Comparison of ENCODE assay signal across 20 cellular contexts in genomic region chr12:75508159-75508558, GRCh38. TPM values are rescaled to one million over a fixed set of nuclear protein-coding genes. Genes with fewer than 3 reads are reported as not detected.
A peak's percentile ranks its signal among the peaks of the same experiment; 100 is the strongest.
DNase-seq lines count a peak whose midpoint lies in the region; ATAC-seq and TF ChIP-seq lines count a peak whose summit lies in the region.
"Had no signal": no experiment of that assay in that cellular context is flagged by ENCODE, and none has a peak within 500 bp of the region (broad histone marks: within the 10 kb centered on the region; RNA-seq: fewer than 3 reads in every experiment).

No MANE protein-coding gene starts in this region.

- H3K4me3 ChIP-seq in lower leg skin (ENCODE audit: low read depth, poor library complexity, severe bottlenecking), result no peak overlapping the region
- no peak overlapping the region for H3K4me3 ChIP-seq in right atrium auricular region
- H3K4me3 ChIP-seq: HAP-1, Peyer's patch, SJSA1, skin epidermis, suprapubic skin had no signal

- H3K4me1 Mint-ChIP-seq in activated CD8-positive, alpha-beta memory T cell treated with anti-CD3 and anti-CD28 coated beads, Interleukin-2, amount 10 ng/mL, durations not matched to agents 7 days and 5 days, result peaks cover 42% of the 10 kb centered on the region
- H3K4me1 Mint-ChIP-seq in HFFc6 (ENCODE audit: low read depth), result peaks cover 53% of the 10 kb centered on the region
- H3K4me1 Mint-ChIP-seq in activated naive CD8-positive, alpha-beta T cell treated with anti-CD3 and anti-CD28 coated beads, Interleukin-2, amount 50 U/mL, for 24 hours, result peaks cover 39% of the 10 kb centered on the region

- H3K27me3 Mint-ChIP-seq in activated CD8-positive, alpha-beta memory T cell treated with anti-CD3 and anti-CD28 coated beads, Interleukin-2, amount 10 ng/mL, durations not matched to agents 7 days and 5 days, result no peaks in the 10 kb centered on the region
- no peaks in the 10 kb centered on the region for H3K27me3 Mint-ChIP-seq in HFFc6 (ENCODE audit: insufficient read depth)
- H3K27me3 Mint-ChIP-seq in activated naive CD8-positive, alpha-beta T cell treated with anti-CD3 and anti-CD28 coated beads, Interleukin-2, amount 50 U/mL, for 24 hours, result no peaks in the 10 kb centered on the region

- peaks cover 31% of the 10 kb centered on the region for H3K36me3 Mint-ChIP-seq in activated CD8-positive, alpha-beta memory T cell treated with anti-CD3 and anti-CD28 coated beads, Interleukin-2, amount 10 ng/mL, durations not matched to agents 7 days and 5 days
- H3K36me3 Mint-ChIP-seq in HFFc6 (ENCODE audit: low read depth), result peaks cover 17% of the 10 kb centered on the region
- H3K36me3 Mint-ChIP-seq in activated naive CD8-positive, alpha-beta T cell treated with anti-CD3 and anti-CD28 coated beads, Interleukin-2, amount 50 U/mL, for 24 hours (ENCODE audit: low read depth), result peaks cover 43% of the 10 kb centered on the region

- peaks cover 0 to 23% of the 10 kb centered on the region in 2 donors for H3K4me1 ChIP-seq in right atrium auricular region

- TF ChIP-seq CTCF in HFFc6 (IDR thresholded peaks at IDR 0.05) (no peak), lower leg skin (IDR thresholded peaks at IDR 0.05) (no peak), right atrium auricular region (IDR thresholded peaks at IDR 0.05) (no peak)

- no peak overlapping the region for H3K27ac ChIP-seq in right atrium auricular region
- H3K27ac ChIP-seq: foreskin keratinocyte, Peyer's patch, SJSA1, skin epidermis, suprapubic skin had no signal

- ATAC-seq in activated CD8-positive, alpha-beta memory T cell treated with anti-CD3 and anti-CD28 coated beads, Interleukin-2, amount 10 ng/mL, durations not matched to agents 7 days and 5 days, result no peak
- no peak for ATAC-seq in activated naive CD8-positive, alpha-beta T cell treated with anti-CD3 and anti-CD28 coated beads, Interleukin-2, amount 50 U/mL, for 24 hours
- ATAC-seq in sciatic nerve, result peak; percentile 33
- ATAC-seq: foreskin keratinocyte, left colon had no signal

- H3K27me3 ChIP-seq in right atrium auricular region, result no peaks in the 10 kb centered on the region
- H3K27me3 ChIP-seq: foreskin keratinocyte, Peyer's patch, SJSA1, suprapubic skin had no signal

- no peak for DNase-seq in activated CD8-positive, alpha-beta memory T cell treated with anti-CD3 and anti-CD28 coated beads, Interleukin-2, amount 10 ng/mL, durations not matched to agents 7 days and 5 days
- no peak for DNase-seq in activated CD8-positive, alpha-beta memory T cell treated with anti-CD3 and anti-CD28 coated beads, Interleukin-2, amount 50 U/mL, for 48 hours
- DNase-seq in HFFc6, result no peak
- DNase-seq in activated naive CD8-positive, alpha-beta T cell treated with anti-CD3 and anti-CD28 coated beads, Interleukin-2, amount 50 U/mL, for 24 hours, result no peak
- DNase-seq in sciatic nerve (ENCODE audit: low spot score), result no peak
- DNase-seq in lower leg skin (ENCODE audit: low spot score in 2 of 2), result no peak
- no peak for DNase-seq in foreskin melanocyte
- DNase-seq in right atrium auricular region (ENCODE audit: low spot score), result no peak
- DNase-seq: activated CD4-positive, CD25-positive, alpha-beta regulatory T cell treated with anti-CD3 and anti-CD28 coated beads, Interleukin-2, amount 50 U/mL, for 72 hours; foreskin keratinocyte; left colon; mesendoderm; NCI-H1417; Peyer's patch; stimulated activated CD4-positive, alpha-beta T cell treated with anti-CD3 and anti-CD28 coated beads, Interleukin-1b, Interleukin-23, amount 100 ng/mL, for 48 hours had no signal

- no peak for TF ChIP-seq POLR2A in lower leg skin (IDR thresholded peaks at IDR 0.05)

- H3K9me3 ChIP-seq in right atrium auricular region, result no peaks in the 10 kb centered on the region
- H3K9me3 ChIP-seq: HAP-1, Peyer's patch, SJSA1, suprapubic skin had no signal

- peak overlapping the region; percentile 44 for H3K27ac Mint-ChIP-seq in activated CD8-positive, alpha-beta memory T cell treated with anti-CD3 and anti-CD28 coated beads, Interleukin-2, amount 10 ng/mL, durations not matched to agents 7 days and 5 days
- H3K27ac Mint-ChIP-seq in HFFc6, result peak overlapping the region; percentile 36; the same call in 1 of the 2 replicates
- peak overlapping the region; percentile 63 for H3K27ac Mint-ChIP-seq in activated naive CD8-positive, alpha-beta T cell treated with anti-CD3 and anti-CD28 coated beads, Interleukin-2, amount 50 U/mL, for 24 hours

- H3K9me3 Mint-ChIP-seq in activated CD8-positive, alpha-beta memory T cell treated with anti-CD3 and anti-CD28 coated beads, Interleukin-2, amount 10 ng/mL, durations not matched to agents 7 days and 5 days (ENCODE audit: low read depth), result no peaks in the 10 kb centered on the region
- H3K9me3 Mint-ChIP-seq in HFFc6, result no peaks in the 10 kb centered on the region
- no peaks in the 10 kb centered on the region for H3K9me3 Mint-ChIP-seq in activated naive CD8-positive, alpha-beta T cell treated with anti-CD3 and anti-CD28 coated beads, Interleukin-2, amount 50 U/mL, for 24 hours
- H3K9me3 Mint-ChIP-seq: brain had no signal

- peaks cover 26% of the 10 kb centered on the region for H3K36me3 ChIP-seq in right atrium auricular region

- WGBS in lower leg skin, 2 donors, result 49 to 70% methylated on average over 2 of the region's 2 CpGs

- CTCF ChIA-PET in activated CD8-positive, alpha-beta memory T cell treated with anti-CD3 and anti-CD28 coated beads, Interleukin-2, amount 10 ng/mL, durations not matched to agents 7 days and 5 days (lab: Charles Lee), result interaction anchor here (0.7 to 2.3 kb wide), 9 partner anchors 23 to 558 kb away, joined by 3 to 9 read pairs (median 4); partner anchors contain the start of genes GLIPR1L1 and PHLDA1

- no peak overlapping the region for H3K4me3 Mint-ChIP-seq in activated CD8-positive, alpha-beta memory T cell treated with anti-CD3 and anti-CD28 coated beads, Interleukin-2, amount 10 ng/mL, durations not matched to agents 7 days and 5 days
- H3K4me3 Mint-ChIP-seq in HFFc6, result peak overlapping the region; percentile 5; the same call in 1 of the 2 replicates
- peak overlapping the region; percentile 31 for H3K4me3 Mint-ChIP-seq in activated naive CD8-positive, alpha-beta T cell treated with anti-CD3 and anti-CD28 coated beads, Interleukin-2, amount 50 U/mL, for 24 hours

- intact Hi-C loops in sciatic nerve (cut with DNase I) (no loop called here), lower leg skin (cut with DNase I; ENCODE audit: low total_unique reads) (no loop called here)

RNA-seq across cellular contexts. Expression of gene KRR1, which starts 3.2 kb away (rescaled TPM):
- total RNA-seq in activated CD8-positive, alpha-beta memory T cell treated with anti-CD3 and anti-CD28 coated beads, Interleukin-2, amount 10 ng/mL, durations not matched to agents 7 days and 5 days, result 10 to 100 TPM; 68.5 to 97.7 TPM
- 10 to 100 TPM; 52.4 to 64.4 (median 61.8) TPM for total RNA-seq in HFFc6 (2021; fragmentation: NEBNext Ultra II Directional; extraction: Animal tissue kit (Norgen Biotek cat#: 25700))
- total RNA-seq in sciatic nerve, result 58.6 TPM
- 10 to 100 TPM; 21.3 to 52.3 (median 32.0) TPM for total RNA-seq in lower leg skin
- total RNA-seq in right atrium auricular region, result 10 to 100 TPM; 12.3 to 23.8 TPM

RNA-seq across cellular contexts. Expression of gene GLIPR1, which starts 27.6 kb away (rescaled TPM):
- 10 to 100 TPM; 55.3 to 74.8 TPM for total RNA-seq in activated CD8-positive, alpha-beta memory T cell treated with anti-CD3 and anti-CD28 coated beads, Interleukin-2, amount 10 ng/mL, durations not matched to agents 7 days and 5 days
- 100 to 1,000 TPM; 190 to 339 (median 278) TPM for total RNA-seq in HFFc6 (2021; fragmentation: NEBNext Ultra II Directional; extraction: Animal tissue kit (Norgen Biotek cat#: 25700))
- total RNA-seq in sciatic nerve (29.8 TPM), lower leg skin (10 to 100 TPM in 1 of 4 donors, 1 to 10 TPM in 3; 2.5 to 12.0 (median 3.8) TPM), right atrium auricular region (10 to 100 TPM in 1 of 2 donors, 1 to 10 TPM in 1; 6.4 to 14.1 TPM)
